ENCODE assay signal across 12 cellular contexts in genomic region chr16:58366247-58367031, GRCh38. TPM values are rescaled to one million over a fixed set of nuclear protein-coding genes. Genes with fewer than 3 reads are reported as not detected.
DNase-seq lines count a peak whose midpoint lies in the region; ATAC-seq and TF ChIP-seq lines count a peak whose summit lies in the region.
"Had no signal": no experiment of that assay in that cellular context is flagged by ENCODE, and none has a peak within 500 bp of the region (broad histone marks: within the 10 kb centered on the region; RNA-seq: fewer than 3 reads in every experiment).

No MANE protein-coding gene starts in this region.

- no peak for TF ChIP-seq CTCF in tibial artery (IDR thresholded peaks at IDR 0.05)

- no peaks in the 10 kb centered on the region for H3K9me3 ChIP-seq in tibial artery

- no peak overlapping the region for H3K4me3 ChIP-seq in tibial artery

- intact Hi-C loops in tibial artery (cut with DNase I; ENCODE audit: low total_unique reads) (no loop called here), posterior cingulate gyrus (cut with DNase I) (no loop called here)

- ATAC-seq in GM18520 (IDR thresholded peaks at IDR 0.05; ENCODE audit: unreplicated experiment), result peak; percentile 57

- no peaks in the 10 kb centered on the region for H3K4me1 ChIP-seq in tibial artery

- DNase-seq in A172 (ENCODE audit: low spot score) (peak; percentile 98), NOMO-1 treated with dmso at 0.1 percent for 144 hours (lab: John Stamatoyannopoulos, UW; ENCODE audit: unreplicated experiment) (peak; percentile 16), epithelial cell of prostate (ENCODE audit: low read depth, low spot score) (peak; percentile 95), tibial artery (no peak), HT-29 (ENCODE audit: low spot score) (no peak), posterior cingulate gyrus (no peak), RPMI8226 (no peak)
- DNase-seq: activated effector memory CD4-positive, alpha-beta T cell treated with anti-CD3 and anti-CD28 coated beads, Interleukin-2, amount 50 U/mL, for 16 hours; CD4-positive, alpha-beta memory T cell; Kasumi-1; NCI-H748 treated with DMSO at 0.1 percent for 48 hours had no signal

- no peaks in the 10 kb centered on the region for H3K36me3 ChIP-seq in tibial artery

- H3K27me3 ChIP-seq in tibial artery, result no peaks in the 10 kb centered on the region

- H3K27ac ChIP-seq in epithelial cell of prostate (peak overlapping the region; percentile 47), tibial artery (no peak overlapping the region)

RNA-seq across cellular contexts. Expression of gene GINS3, which starts 25.8 kb away (rescaled TPM):
- 30.5 and 34.0 TPM in 2 replicates for total RNA-seq in A172 (2014; rRNA removed; shearing (Covaris generic))
- 9.9 and 11.9 TPM in 2 replicates for total RNA-seq in HT-29 (2014; rRNA removed; shearing (Covaris generic))

Comparison
In these comparisons a context has a peak if more than half of its experiments do, and no peak if none do; other contexts are left out.
1. DNase-seq: peak in A172 (single experiment), NOMO-1 treated with dmso at 0.1 percent for 144 hours (single experiment) and epithelial cell of prostate (single experiment); none in tibial artery (0 of 2), HT-29 (single experiment), posterior cingulate gyrus (0 of 10) and RPMI8226 (single experiment).